ENCODE assay signal across 8 cellular contexts in the genomic region with DNA sequence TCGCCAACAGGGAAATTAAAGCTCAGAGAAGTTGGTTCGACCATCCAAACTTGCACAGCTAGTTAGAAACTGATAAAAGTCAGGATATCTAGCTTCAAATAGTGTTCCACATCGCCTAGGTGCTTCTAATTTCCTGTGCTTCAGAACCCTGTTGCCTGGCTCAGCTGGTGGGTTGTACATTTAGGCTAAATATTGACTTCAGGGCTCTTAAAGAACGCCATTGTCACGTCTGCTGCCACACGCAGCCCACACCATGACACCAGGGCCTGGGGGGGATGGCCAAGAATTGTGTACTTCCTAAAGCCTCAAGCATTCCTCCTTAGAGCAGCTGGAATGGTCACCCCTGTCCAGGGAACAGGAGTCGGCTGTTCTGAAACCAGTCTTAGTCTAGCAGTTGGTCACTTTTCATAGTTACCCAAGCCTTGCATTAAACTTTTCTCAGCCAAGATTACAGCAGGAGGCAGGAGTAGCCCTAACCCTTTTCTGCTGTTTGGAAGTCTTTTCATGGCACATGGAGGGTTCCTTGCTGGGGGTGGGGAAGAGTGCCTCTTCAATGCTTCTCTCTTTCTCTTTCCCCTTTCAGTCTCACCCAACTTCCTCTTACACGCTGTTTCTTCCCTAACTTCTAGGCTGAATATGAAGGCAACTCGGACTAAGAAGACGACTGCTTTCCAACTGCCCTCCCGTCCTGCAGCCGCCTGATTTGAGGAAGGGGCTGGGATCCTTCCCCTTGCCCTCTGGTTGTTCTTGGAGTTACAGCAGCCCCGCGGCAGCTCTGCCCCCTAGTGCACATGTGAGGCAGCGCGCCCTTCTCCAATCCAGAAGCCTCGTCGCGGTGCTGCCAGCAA. TPM values are rescaled to one million over a fixed set of nuclear protein-coding genes. Genes with fewer than 3 reads are reported as not detected.
DNase-seq lines count a peak whose midpoint lies in the region; ATAC-seq, FAIRE-seq and TF ChIP-seq lines count a peak whose summit lies in the region.

No MANE protein-coding gene starts in this region.

- peaks cover 10% of the 10 kb centered on the region for H3K4me1 ChIP-seq in neural progenitor cell
- peaks cover 32% of the 10 kb centered on the region for H3K4me1 ChIP-seq in testis

- peaks cover 24% of the 10 kb centered on the region for H3K4me1 Mint-ChIP-seq in neural progenitor cell

- no peaks in the 10 kb centered on the region for H3K36me3 Mint-ChIP-seq in neural progenitor cell

- H3K4me3 ChIP-seq in neural progenitor cell (peak overlapping the region; percentile 53), testis (peak overlapping the region; percentile 66 to 69)

- H3K9me3 Mint-ChIP-seq in neural progenitor cell, result no peaks in the 10 kb centered on the region

- H3K27ac ChIP-seq in neural progenitor cell (no peak overlapping the region), testis (peak overlapping the region; percentile 91 to 93)

- peak overlapping the region; percentile 14 for H2AFZ ChIP-seq in neural progenitor cell (replicated peaks)

- in situ Hi-C loops in KBM-7 (cut with MboI; ENCODE audit: low pct_unique_long_range_greater_than_20kb, low sequenced_read_pairs), result loop anchor here (10.0 kb wide), 1 partner anchor 151 kb away; no protein-coding TSS in a partner anchor

- TF ChIP-seq POLR2A in testis (IDR thresholded peaks at IDR 0.05), result no peak

- no peaks in the 10 kb centered on the region for H4K20me1 ChIP-seq in neural progenitor cell (ENCODE audit: low read depth)

- H3K4me3 Mint-ChIP-seq in neural progenitor cell, result peak overlapping the region; percentile 88

- intact Hi-C loops in testis (cut with DNase I; ENCODE audit: low total_unique reads), result loop anchor here (5.0 kb wide), 1 partner anchor 163 kb away; no protein-coding TSS in a partner anchor

- WGBS in testis, 2 donors, result 0 to 1% methylated on average over 19 of the region's 19 CpGs

- peak overlapping the region; percentile 95 for H3K27ac Mint-ChIP-seq in neural progenitor cell

- no peak for ATAC-seq in GM21367 (IDR thresholded peaks at IDR 0.05; ENCODE audit: unreplicated experiment)

- H3K9ac ChIP-seq in neural progenitor cell, result no peak overlapping the region

- H3K36me3 ChIP-seq in neural progenitor cell (no peaks in the 10 kb centered on the region), testis (ENCODE audit: low read depth, missing control alignments) (no peaks in the 10 kb centered on the region)

- H3K27me3 ChIP-seq in neural progenitor cell, result no peaks in the 10 kb centered on the region
- H3K27me3 ChIP-seq in testis, result no peaks in the 10 kb centered on the region

- peak overlapping the region; percentile 85 for H3K4me2 ChIP-seq in neural progenitor cell

- no peak for FAIRE-seq in frontal cortex (lab: Jason Lieb, UNC)

- H3K79me2 ChIP-seq in neural progenitor cell (ENCODE audit: low read depth), result no peaks in the 10 kb centered on the region

- peaks cover 18% of the 10 kb centered on the region for H3F3A ChIP-seq in neural progenitor cell (ENCODE audit: low read depth)

- H3K9me3 ChIP-seq in neural progenitor cell (ENCODE audit: low read depth) (no peaks in the 10 kb centered on the region), testis (no peaks in the 10 kb centered on the region)

- DNase-seq in DMS53 treated with DMSO at 0.1 percent for 48 hours (lab: John Stamatoyannopoulos, UW; ENCODE audit: unreplicated experiment), result peak; percentile 52
- peak; percentile 88 for DNase-seq in KBM-7
- peak; percentile 91 for DNase-seq in SIG-M5 treated with dmso at 0.1 percent for 504 hours (lab: John Stamatoyannopoulos, UW; ENCODE audit: unreplicated experiment)
- peak; percentile 81 for DNase-seq in activated naive CD4-positive, alpha-beta T cell treated with Interleukin-2 at 50 U/mL for 16 hours
- peak; percentile 60 to 64 for DNase-seq in frontal cortex (ENCODE audit: low spot score in 2 of 2)
- DNase-seq in neural progenitor cell (ENCODE audit: low spot score), result peak; percentile 92
- peak; percentile 94 for DNase-seq in testis

- TF ChIP-seq CTCF in neural progenitor cell (IDR thresholded peaks at IDR 0.05), result peak; percentile 97
- peak; percentile 94 to 98 (median 95) for TF ChIP-seq CTCF in testis (IDR thresholded peaks at IDR 0.05)

- H3K27me3 Mint-ChIP-seq in neural progenitor cell (ENCODE audit: insufficient read depth, low read depth), result peaks cover 13% of the 10 kb centered on the region

RNA-seq across cellular contexts. Expression of gene FOS, which starts 17.1 kb away (rescaled TPM):
- total RNA-seq in frontal cortex, result 15.1 TPM
- total RNA-seq in neural progenitor cell (ENCODE audit: low replicate concordance), result 32.9 and 98.6 TPM in 2 replicates
- 10 to 100 TPM; 44.2 to 66.1 TPM for total RNA-seq in testis
- polyA plus RNA-seq in testis (ENCODE audit: insufficient read depth, low read depth, low replicate concordance), result 247 TPM
